Comparison of ENCODE assay signal across 33 cellular contexts in genomic region chr4:3007724-3008123, GRCh38. TPM values are rescaled to one million over a fixed set of nuclear protein-coding genes. Genes with fewer than 3 reads are reported as not detected.
DNase-seq lines count a peak whose midpoint lies in the region; ATAC-seq, FAIRE-seq and TF ChIP-seq lines count a peak whose summit lies in the region.
"Had no signal": no experiment of that assay in that cellular context is flagged by ENCODE, and none has a peak within 500 bp of the region (broad histone marks: within the 10 kb centered on the region; RNA-seq: fewer than 3 reads in every experiment).

No MANE protein-coding gene starts in this region.

- H4K12ac ChIP-seq in trophoblast cell (ENCODE audit: low read depth, low read length): no peak overlapping the region

- ATAC-seq in HepG2 (no peak), right lobe of liver (no peak), K562 (no peak)
- ATAC-seq: A549; CD8-positive, alpha-beta T cell had no signal

- no peak for TF ChIP-seq CTCF in HepG2 (CRISPR knock-in tag; IDR thresholded peaks at IDR 0.05)
- no peak for TF ChIP-seq CTCF in right lobe of liver (IDR thresholded peaks at IDR 0.05)
- no peak for TF ChIP-seq CTCF in K562 (IDR thresholded peaks at IDR 0.05 in 2 of 3, conservative IDR thresholded peaks at IDR 0.05 in 1 of 3; ENCODE audit: insufficient read depth in 2 of 3, low read depth in 1 of 3, low read length in 3 of 3)

- H3K9me3 ChIP-seq in HepG2 (ENCODE audit: low read length) (no peaks in the 10 kb centered on the region), right lobe of liver (no peaks in the 10 kb centered on the region), K562 (replicated peaks; ENCODE audit: control insufficient read depth, insufficient read depth, low read depth, low read length) (no peaks in the 10 kb centered on the region), trophoblast cell (ENCODE audit: insufficient read depth, low read depth, low read length) (no peaks in the 10 kb centered on the region)
- H3K9me3 ChIP-seq: A549; BE2C; BLaER1; BLaER1 treated with 17β-estradiol and CSF1 and Interleukin-3, amounts not matched to agents 10 nM and 100 nM; Caco-2 had no signal

- peaks cover 29% of the 10 kb centered on the region for H3K4me1 ChIP-seq in HepG2 (ENCODE audit: insufficient read depth, low read length)
- no peaks in the 10 kb centered on the region for H3K4me1 ChIP-seq in right lobe of liver
- H3K4me1 ChIP-seq in K562 (replicated peaks in 1 of 2; ENCODE audit: control insufficient read depth in 2 of 2, insufficient read depth in 2 of 2, low read length in 2 of 2): no peaks in the 10 kb centered on the region
- no peaks in the 10 kb centered on the region for H3K4me1 ChIP-seq in trophoblast cell (ENCODE audit: control insufficient read depth in 1 of 2, insufficient read depth in 2 of 2, low read length in 2 of 2)
- H3K4me1 ChIP-seq: A549; BE2C; BLaER1; BLaER1 treated with 17β-estradiol and CSF1 and Interleukin-3, amounts not matched to agents 10 nM and 100 nM; Caco-2 had no signal

- H3K14ac ChIP-seq in trophoblast cell (ENCODE audit: low read length): no peak overlapping the region

- H2AFZ ChIP-seq in HepG2 (ENCODE audit: low read length): no peak overlapping the region
- H2AFZ ChIP-seq in K562 (ENCODE audit: low read depth, low read length): no peak overlapping the region
- no peak overlapping the region for H2AFZ ChIP-seq in trophoblast cell (ENCODE audit: insufficient read depth, low read length, poor library complexity)

- no peaks in the 10 kb centered on the region for H3K79me1 ChIP-seq in trophoblast cell (ENCODE audit: low read length)

- TF ChIP-seq RAD21 in HepG2 (CRISPR knock-in tag; IDR thresholded peaks at IDR 0.05) (no peak), K562 (CRISPR knock-in tag; conservative IDR thresholded peaks at IDR 0.05 in 1 of 2, IDR thresholded peaks at IDR 0.05 in 1 of 2) (no peak)

- H4K91ac ChIP-seq in trophoblast cell (ENCODE audit: low read depth, low read length): no peak overlapping the region

- H3K27ac ChIP-seq in HepG2 (ENCODE audit: extremely low read length, insufficient read depth, low read length) (no peak overlapping the region), right lobe of liver (no peak overlapping the region), K562 (ENCODE audit: extremely low read depth, low read depth, low read length) (no peak overlapping the region), trophoblast cell (ENCODE audit: low read depth, low read length) (no peak overlapping the region), substantia nigra (ENCODE audit: low read depth, low read length, poor library complexity, severe bottlenecking) (no peak overlapping the region), caudate nucleus (ENCODE audit: low read depth, low read length) (no peak overlapping the region)
- H3K27ac ChIP-seq: 22Rv1; A549; BLaER1; BLaER1 treated with 17β-estradiol and CSF1 and Interleukin-3, amounts not matched to agents 10 nM and 100 nM; C4-2B had no signal

- H4K8ac ChIP-seq in trophoblast cell (ENCODE audit: low read depth, low read length): no peak overlapping the region

- H3K36me3 ChIP-seq in HepG2 (replicated peaks in 1 of 2; ENCODE audit: control insufficient read depth in 1 of 2, insufficient read depth in 2 of 2, low read length in 2 of 2) (no peaks in the 10 kb centered on the region), right lobe of liver (no peaks in the 10 kb centered on the region), K562 (ENCODE audit: control insufficient read depth, insufficient read depth, low read length) (no peaks in the 10 kb centered on the region), trophoblast cell (ENCODE audit: control insufficient read depth in 1 of 2, insufficient read depth in 2 of 2, low read length in 2 of 2) (peaks cover 0 to 2% of the 10 kb centered on the region in 2 experiments)
- H3K36me3 ChIP-seq: BE2C; BLaER1; BLaER1 treated with 17β-estradiol and CSF1 and Interleukin-3, amounts not matched to agents 10 nM and 100 nM had no signal

- H3K27me3 ChIP-seq in HepG2 (ENCODE audit: control insufficient read depth in 1 of 2, insufficient read depth in 2 of 2, low read length in 2 of 2) (peaks cover 2 to 6% of the 10 kb centered on the region in 2 experiments; a peak in 4 of 5 replicates), right lobe of liver (no peaks in the 10 kb centered on the region), K562 (ENCODE audit: control insufficient read depth in 2 of 2, insufficient read depth in 2 of 2, low read length in 2 of 2) (peaks cover 35 to 37% of the 10 kb centered on the region in 2 experiments), trophoblast cell (ENCODE audit: insufficient read depth, low read length) (no peaks in the 10 kb centered on the region)
- H3K27me3 ChIP-seq: BE2C; BLaER1; BLaER1 treated with 17β-estradiol and CSF1 and Interleukin-3, amounts not matched to agents 10 nM and 100 nM had no signal

- peaks cover 3% of the 10 kb centered on the region for H3K9me1 ChIP-seq in K562 (ENCODE audit: control insufficient read depth, insufficient read depth, low read length)

- H2BK5ac ChIP-seq in trophoblast cell (ENCODE audit: low read depth, low read length, poor library complexity): no peak overlapping the region

- no peak overlapping the region for H3K4ac ChIP-seq in trophoblast cell (ENCODE audit: low read depth, low read length)

- H2BK120ac ChIP-seq in trophoblast cell (ENCODE audit: insufficient read depth, low read length, poor library complexity): no peak overlapping the region

- H3K79me2 ChIP-seq in HepG2 (ENCODE audit: insufficient read depth, low read length) (no peaks in the 10 kb centered on the region), K562 (ENCODE audit: control insufficient read depth, insufficient read depth, low read length) (no peaks in the 10 kb centered on the region), trophoblast cell (ENCODE audit: control insufficient read depth, insufficient read depth, low read length, poor library complexity) (no peaks in the 10 kb centered on the region)

- TF ChIP-seq POLR2A in HepG2 (IDR thresholded peaks at IDR 0.05; ENCODE audit: insufficient read depth in 1 of 2, low read depth in 2 of 2, low read length in 2 of 2): no peak
- no peak for TF ChIP-seq POLR2A in right lobe of liver (IDR thresholded peaks at IDR 0.05)
- no peak for TF ChIP-seq POLR2A in K562 (conservative IDR thresholded peaks at IDR 0.05)

- FAIRE-seq in HepG2 (lab: Jason Lieb, UNC): no peak
- FAIRE-seq in K562 (lab: Jason Lieb, UNC): no peak
- FAIRE-seq: A204.1, A549, D721Med had no signal

- no peak overlapping the region for H2BK12ac ChIP-seq in trophoblast cell (ENCODE audit: low read length)

- in situ Hi-C loops in HepG2 (cut with HindIII; ENCODE audit: extremely low pct_ligation_motif_present, low pct_unique_long_range_greater_than_20kb): no loop called here
- in situ Hi-C loops in K562 (cut with MboI): no loop called here

- H3K9ac ChIP-seq in HepG2 (ENCODE audit: insufficient read depth, low read depth, low read length) (no peak overlapping the region), K562 (ENCODE audit: insufficient read depth in 1 of 2, low read depth in 2 of 2, low read length in 2 of 2) (no peak overlapping the region), trophoblast cell (ENCODE audit: low read length) (no peak overlapping the region)
- H3K9ac ChIP-seq: BLaER1; BLaER1 treated with 17β-estradiol and CSF1 and Interleukin-3, amounts not matched to agents 10 nM and 100 nM had no signal

- intact Hi-C loops in HepG2 (cut with micrococcal nuclease; ENCODE audit: unreplicated experiment) (no loop called here), right lobe of liver (cut with DNase I) (no loop called here), K562 (cut with micrococcal nuclease) (no loop called here)

- H4K20me1 ChIP-seq in HepG2 (ENCODE audit: insufficient read depth, low read length) (no peaks in the 10 kb centered on the region), K562 (replicated peaks; ENCODE audit: control insufficient read depth, insufficient read depth, low read length) (no peaks in the 10 kb centered on the region; the same call in 1 of the 2 replicates)
- H4K20me1 ChIP-seq: BLaER1; BLaER1 treated with 17β-estradiol and CSF1 and Interleukin-3, amounts not matched to agents 10 nM and 100 nM had no signal

- 27% methylated on average over 2 of the region's 2 CpGs for WGBS in HepG2 (ENCODE audit: low lambda C conversion rate)
- WGBS in right lobe of liver (ENCODE audit: insufficient coverage, low coverage, low lambda C conversion rate, missing lambda C conversion rate): 73% methylated on average over 2 of the region's 2 CpGs
- WGBS in K562 (ENCODE audit: insufficient coverage, low coverage, missing lambda C conversion rate): 0% methylated on average over 2 of the region's 2 CpGs
- no CpG with 5 or more reads among the region's 2 CpGs for WGBS in trophoblast cell (ENCODE audit: extremely low coverage, insufficient coverage, insufficient read length)

- H3K18ac ChIP-seq in trophoblast cell (ENCODE audit: low read length): no peak overlapping the region

- H3K23ac ChIP-seq in trophoblast cell (ENCODE audit: low read length): no peak overlapping the region

- TF ChIP-seq EP300 in HepG2 (IDR thresholded peaks at IDR 0.05; ENCODE audit: low read depth in 2 of 2, low read length in 2 of 2) (no peak), HepG2 (CRISPR knock-in tag; IDR thresholded peaks at IDR 0.05; ENCODE audit: borderline replicate concordance) (no peak), K562 (IDR thresholded peaks at IDR 0.05; ENCODE audit: low read length) (no peak)

- POLR2A ChIA-PET in HepG2 (lab: Yijun Ruan, JAX): no interaction called here
- POLR2A ChIA-PET in K562 (lab: Yijun Ruan, JAX): interaction anchor here (0.7 to 1.4 kb wide), 4 partner anchors 10 to 67 kb away, joined by 3 to 5 read pairs (median 4); partner anchors contain the start of genes HTT and HTT-AS

- no peak overlapping the region for H3K4me2 ChIP-seq in HepG2 (ENCODE audit: low read depth, low read length)
- H3K4me2 ChIP-seq in K562 (ENCODE audit: insufficient read depth, low read length): no peak overlapping the region
- H3K4me2 ChIP-seq in trophoblast cell (ENCODE audit: low read length): no peak overlapping the region
- H3K4me2 ChIP-seq: A549; BLaER1; BLaER1 treated with 17β-estradiol and CSF1 and Interleukin-3, amounts not matched to agents 10 nM and 100 nM had no signal

- no TSS peak for BruUV-seq in HepG2 (replicated peaks; lab: Mats Ljungman, UMichigan)
- BruUV-seq in K562 (replicated peaks; lab: Mats Ljungman, UMichigan): no TSS peak

- DNase-seq in HepG2 (ENCODE audit: low spot score) (no peak), right lobe of liver (no peak), K562 (ENCODE audit: extremely low read depth in 1 of 4, low spot score in 3 of 4) (no peak), trophoblast cell (peak; percentile 6 to 64), substantia nigra (lab: John Stamatoyannopoulos, UW) (no peak), caudate nucleus (lab: John Stamatoyannopoulos, UW) (no peak)
- DNase-seq: 8988T; ACHN; AML-193; BE2C; C1 segment of cervical spinal cord; Caco-2; Calu3; CD4-positive, alpha-beta memory T cell; CD4-positive, alpha-beta T cell; CD4-positive, CD25-positive, alpha-beta regulatory T cell; CD8-positive, alpha-beta memory T cell; CD8-positive, alpha-beta T cell; COR-L47; DMS 273 treated with DMSO at 0.1 percent for 48 hours; DMS153; DMS53; DMS79; DMS79 treated with DMSO at 0.1 percent for 48 hours; DND-41; EL had no signal

- CTCF ChIA-PET in HepG2 (lab: Yijun Ruan, JAX; ENCODE audit: low intra/inter-chr PET ratio, low total read pairs): no interaction called here
- CTCF ChIA-PET in K562 (lab: Yijun Ruan, JAX; ENCODE audit: low intra/inter-chr PET ratio): no interaction called here

- no peak overlapping the region for H2AK5ac ChIP-seq in trophoblast cell (ENCODE audit: low read length)

- no peak overlapping the region for H3K4me3 ChIP-seq in HepG2 (replicated peaks in 1 of 3; ENCODE audit: insufficient read depth in 1 of 3, low read depth in 2 of 3, low read length in 3 of 3)
- H3K4me3 ChIP-seq in right lobe of liver: no peak overlapping the region
- no peak overlapping the region for H3K4me3 ChIP-seq in K562
- H3K4me3 ChIP-seq in trophoblast cell (ENCODE audit: low read depth, low read length): no peak overlapping the region
- H3K4me3 ChIP-seq: A549; BLaER1; BLaER1 treated with 17β-estradiol and CSF1 and Interleukin-3, amounts not matched to agents 10 nM and 100 nM had no signal

RNA-seq across cellular contexts. Expression of gene GRK4, which starts 44.4 kb away (rescaled TPM):
- total RNA-seq in HepG2 (2016; rRNA removed; fragmentation: Illumina TruSeq; extraction: Trizol): 2.0 and 2.5 TPM in 2 replicates
- 1.9 and 2.1 TPM in 2 replicates for total RNA-seq in HepG2 (2016; cell fraction: cytosol; rRNA removed; fragmentation: Illumina TruSeq; extraction: Trizol; ENCODE audit: low read depth)
- total RNA-seq in HepG2 (2016; cell fraction: insoluble cytoplasmic fraction; rRNA removed; fragmentation: Illumina TruSeq; extraction: Trizol): 2.5 and 3.1 TPM in 2 replicates
- 4.7 and 4.9 TPM in 2 replicates for total RNA-seq in HepG2 (2016; cell fraction: membrane; rRNA removed; fragmentation: Illumina TruSeq; extraction: Trizol)
- 1.2 and 1.4 TPM in 2 replicates for total RNA-seq in HepG2 (2016; cell fraction: nucleus; rRNA removed; fragmentation: Illumina TruSeq; extraction: Trizol)
- 1.6 and 1.8 TPM in 2 replicates for polyA plus RNA-seq in HepG2 (2011; rRNA removed)
- polyA plus RNA-seq in HepG2 (2011; cell fraction: cytosol; rRNA removed): 1.2 TPM in 2 replicates
- polyA plus RNA-seq in HepG2 (2011; cell fraction: nucleus; rRNA removed): 1.2 and 1.3 TPM in 2 replicates
- polyA plus RNA-seq in HepG2 (2012): 1.5 and 1.7 TPM in 2 replicates
- 2.8 TPM in 2 replicates for polyA plus RNA-seq in HepG2 (2016; cell fraction: cytosol; fragmentation: Illumina TruSeq; extraction: Trizol; ENCODE audit: low read depth)
- 3.0 TPM in 2 replicates for polyA plus RNA-seq in HepG2 (2016; cell fraction: insoluble cytoplasmic fraction; fragmentation: Illumina TruSeq; extraction: Trizol; ENCODE audit: low read depth)
- polyA plus RNA-seq in HepG2 (2016; cell fraction: membrane; fragmentation: Illumina TruSeq; extraction: Trizol; ENCODE audit: low read depth): 4.7 TPM in 2 replicates
- 2.1 and 2.8 TPM in 2 replicates for polyA plus RNA-seq in HepG2 (2016; cell fraction: nucleus; fragmentation: Illumina TruSeq; extraction: Trizol; ENCODE audit: insufficient read depth, low read depth)
- polyA minus RNA-seq in HepG2 (2011; rRNA and poly(A)+ RNA removed; ENCODE audit: low replicate concordance): 2.6 and 2.7 TPM in 2 replicates
- polyA minus RNA-seq in HepG2 (2011; cell fraction: cytosol; rRNA and poly(A)+ RNA removed): 0.88 and 1.4 TPM in 2 replicates
- 1.4 and 3.2 TPM in 2 replicates for polyA minus RNA-seq in HepG2 (2011; cell fraction: nucleus; rRNA and poly(A)+ RNA removed)
- 1 to 10 TPM; 1.0 to 4.3 (median 2.8) TPM for total RNA-seq in right lobe of liver
- 7.9 and 8.5 TPM in 2 replicates for total RNA-seq in K562 (2011; cell fraction: chromatin; rRNA removed; ENCODE audit: low replicate concordance)
- 6.2 and 7.8 TPM in 2 replicates for total RNA-seq in K562 (2011; cell fraction: nucleolus; rRNA removed)
- total RNA-seq in K562 (2011; cell fraction: nucleoplasm; rRNA removed): 7.3 and 8.0 TPM in 2 replicates
- 2.5 and 3.1 TPM in 2 replicates for total RNA-seq in K562 (2014; rRNA removed)
- total RNA-seq in K562 (2014; rRNA removed; fragmentation: Illumina TruSeq; extraction: Trizol): 4.5 and 4.6 TPM in 2 replicates
- total RNA-seq in K562 (2015; rRNA removed; fragmentation: Illumina TruSeq; extraction: Trizol): 3.3 and 3.6 TPM in 2 replicates
- 4.8 and 4.9 TPM in 2 replicates for total RNA-seq in K562 (2021)
- polyA plus RNA-seq in K562 (2011; rRNA removed): 3.3 and 4.0 TPM in 2 replicates
- polyA plus RNA-seq in K562 (2011; cell fraction: cytosol; rRNA removed): 2.0 and 3.8 TPM in 2 replicates
- polyA plus RNA-seq in K562 (2011; cell fraction: nucleus; rRNA removed): 2.5 and 2.9 TPM in 2 replicates
- polyA plus RNA-seq in K562 (2012): 3.1 and 3.7 TPM in 2 replicates
- 2.6 and 3.0 TPM in 2 replicates for polyA plus RNA-seq in K562 (2014; fragmentation: Illumina TruSeq; extraction: Trizol)
- polyA plus RNA-seq in K562 (2014; fragmentation: Nextera tagmentation; extraction: Ambion mirVana): 1 to 10 TPM; 1.1 to 1.2 TPM
- polyA plus RNA-seq in K562 (2014; rRNA removed): 2.6 and 2.9 TPM in 2 replicates
- 3.0 and 3.2 TPM in 2 replicates for polyA minus RNA-seq in K562 (2011; rRNA and poly(A)+ RNA removed)
- 2.3 and 2.4 TPM in 2 replicates for polyA minus RNA-seq in K562 (2011; cell fraction: cytosol; rRNA and poly(A)+ RNA removed)
- 1.9 and 3.2 TPM in 2 replicates for polyA minus RNA-seq in K562 (2011; cell fraction: nucleus; rRNA and poly(A)+ RNA removed)
- 1.5 and 1.6 TPM in 2 replicates for polyA plus RNA-seq in trophoblast cell (2013)

RNA-seq across cellular contexts. Expression of gene NOP14, which starts 44.5 kb away (rescaled TPM):
- total RNA-seq in HepG2 (2016; rRNA removed; fragmentation: Illumina TruSeq; extraction: Trizol) (47.9 and 63.4 TPM in 2 replicates), right lobe of liver (10 to 100 TPM; 16.1 to 24.7 (median 19.5) TPM), K562 (2014; rRNA removed) (50.9 and 56.1 TPM in 2 replicates), K562 (2014; rRNA removed; fragmentation: Illumina TruSeq; extraction: Trizol) (53.8 and 55.0 TPM in 2 replicates), K562 (2015; rRNA removed; fragmentation: Illumina TruSeq; extraction: Trizol) (61.1 and 61.7 TPM in 2 replicates), K562 (2021) (69.8 and 76.0 TPM in 2 replicates)
- total RNA-seq in HepG2 (2016; cell fraction: cytosol; rRNA removed; fragmentation: Illumina TruSeq; extraction: Trizol; ENCODE audit: low read depth): 11.5 and 13.9 TPM in 2 replicates
- total RNA-seq in HepG2 (2016; cell fraction: insoluble cytoplasmic fraction; rRNA removed; fragmentation: Illumina TruSeq; extraction: Trizol): 48.3 and 54.0 TPM in 2 replicates
- total RNA-seq in HepG2 (2016; cell fraction: membrane; rRNA removed; fragmentation: Illumina TruSeq; extraction: Trizol): 23.0 and 27.1 TPM in 2 replicates
- total RNA-seq in HepG2 (2016; cell fraction: nucleus; rRNA removed; fragmentation: Illumina TruSeq; extraction: Trizol): 25.4 and 26.5 TPM in 2 replicates
- polyA plus RNA-seq in HepG2 (2011; rRNA removed) (6.8 and 6.9 TPM in 2 replicates), K562 (2011; rRNA removed) (13.4 and 15.2 TPM in 2 replicates), K562 (2014; fragmentation: Illumina TruSeq; extraction: Trizol) (62.1 and 62.4 TPM in 2 replicates), K562 (2014; fragmentation: Nextera tagmentation; extraction: Ambion mirVana) (10 to 100 TPM; 12.7 to 12.9 TPM), K562 (2014; rRNA removed) (30.1 and 33.3 TPM in 2 replicates)
- 4.8 and 5.2 TPM in 2 replicates for polyA plus RNA-seq in HepG2 (2011; cell fraction: cytosol; rRNA removed)
- polyA plus RNA-seq in HepG2 (2011; cell fraction: nucleus; rRNA removed): 8.6 and 9.1 TPM in 2 replicates
- 23.7 and 25.5 TPM in 2 replicates for polyA plus RNA-seq in HepG2 (2012)
- 5.0 and 6.7 TPM in 2 replicates for polyA plus RNA-seq in HepG2 (2016; cell fraction: cytosol; fragmentation: Illumina TruSeq; extraction: Trizol; ENCODE audit: low read depth)
- polyA plus RNA-seq in HepG2 (2016; cell fraction: insoluble cytoplasmic fraction; fragmentation: Illumina TruSeq; extraction: Trizol; ENCODE audit: low read depth): 48.2 and 58.0 TPM in 2 replicates
- polyA plus RNA-seq in HepG2 (2016; cell fraction: membrane; fragmentation: Illumina TruSeq; extraction: Trizol; ENCODE audit: low read depth): 12.7 and 14.5 TPM in 2 replicates
- polyA plus RNA-seq in HepG2 (2016; cell fraction: nucleus; fragmentation: Illumina TruSeq; extraction: Trizol; ENCODE audit: insufficient read depth, low read depth): 36.4 and 41.5 TPM in 2 replicates
- 7.1 and 9.6 TPM in 2 replicates for polyA minus RNA-seq in HepG2 (2011; rRNA and poly(A)+ RNA removed; ENCODE audit: low replicate concordance)
- polyA minus RNA-seq in HepG2 (2011; cell fraction: cytosol; rRNA and poly(A)+ RNA removed): 10.4 and 14.8 TPM in 2 replicates
- 10.0 and 12.2 TPM in 2 replicates for polyA minus RNA-seq in HepG2 (2011; cell fraction: nucleus; rRNA and poly(A)+ RNA removed)
- total RNA-seq in K562 (2011; cell fraction: chromatin; rRNA removed; ENCODE audit: low replicate concordance): 31.1 and 38.1 TPM in 2 replicates
- total RNA-seq in K562 (2011; cell fraction: nucleolus; rRNA removed): 16.3 and 18.0 TPM in 2 replicates
- total RNA-seq in K562 (2011; cell fraction: nucleoplasm; rRNA removed): 15.6 and 17.2 TPM in 2 replicates
- polyA plus RNA-seq in K562 (2011; cell fraction: cytosol; rRNA removed): 9.5 and 9.6 TPM in 2 replicates
- polyA plus RNA-seq in K562 (2011; cell fraction: nucleus; rRNA removed): 22.6 and 28.3 TPM in 2 replicates
- polyA plus RNA-seq in K562 (2012): 43.6 and 52.5 TPM in 2 replicates
- 32.6 and 36.6 TPM in 2 replicates for polyA minus RNA-seq in K562 (2011; rRNA and poly(A)+ RNA removed)
- polyA minus RNA-seq in K562 (2011; cell fraction: cytosol; rRNA and poly(A)+ RNA removed): 25.7 and 27.8 TPM in 2 replicates
- 11.3 and 11.9 TPM in 2 replicates for polyA minus RNA-seq in K562 (2011; cell fraction: nucleus; rRNA and poly(A)+ RNA removed)
- polyA plus RNA-seq in trophoblast cell (2013): 30.9 and 32.6 TPM in 2 replicates

Comparison
In these comparisons a context has a peak if more than half of its experiments do, and no peak if none do; other contexts are left out.
1. DNase-seq: peak in trophoblast cell (2 of 2); none in HepG2 (single experiment), right lobe of liver (0 of 3), K562 (0 of 4), substantia nigra (0 of 49) and caudate nucleus (0 of 61).
2. Of the 241 proteins assayed by ChIP-seq in both HepG2 and K562: peak only in HepG2: none; only in K562: none; in both: ZNF121; in neither: 240.